9 cellular contexts compared by ENCODE assay signal in the genomic region with DNA sequence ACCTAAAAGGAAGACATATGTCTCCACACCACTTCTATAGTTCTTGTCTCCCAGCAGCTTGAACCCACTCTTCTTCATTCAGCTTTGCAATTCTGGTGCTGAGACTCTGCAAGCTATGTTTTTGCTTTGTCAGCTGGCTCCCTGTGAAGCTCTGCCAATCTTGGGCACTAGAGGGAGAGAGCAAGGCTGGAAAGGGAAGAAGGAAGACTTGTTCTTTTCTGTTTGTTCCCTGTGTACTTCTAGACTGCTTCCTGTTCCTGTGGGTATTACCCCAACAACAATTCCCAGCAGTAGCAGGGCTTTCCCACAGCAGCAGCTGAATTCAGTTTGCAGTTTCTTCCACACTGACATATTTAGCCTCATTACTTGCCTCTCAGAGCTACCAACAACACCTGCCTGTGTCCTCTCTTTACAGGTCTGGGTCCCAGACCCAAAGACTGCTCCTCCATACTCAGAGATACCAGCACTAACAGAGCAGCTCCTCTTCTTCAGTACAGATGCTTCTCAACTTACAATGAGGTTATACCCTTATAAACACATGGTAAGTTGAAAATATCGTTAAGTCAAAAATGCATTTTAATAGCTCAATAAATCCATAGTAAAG.
DNase-seq lines count a peak whose midpoint lies in the region; ATAC-seq and TF ChIP-seq lines count a peak whose summit lies in the region.
"Had no signal": no experiment of that assay in that cellular context is flagged by ENCODE, and none has a peak within 500 bp of the region (broad histone marks: within the 10 kb centered on the region; RNA-seq: fewer than 3 reads in every experiment).

No MANE protein-coding gene starts in this region.

- H3K9ac ChIP-seq in adipocyte (ENCODE audit: low read length), result no peak overlapping the region

- peak; percentile 21 for DNase-seq in Ammon's horn (ENCODE audit: low spot score)
- DNase-seq in HK-2 (ENCODE audit: unreplicated experiment), result peak; percentile 6
- peak; percentile 56 for DNase-seq in adipocyte (ENCODE audit: low read depth)
- DNase-seq in kidney glomerular epithelial cell (lab: John Stamatoyannopoulos, UW), result peak; percentile 13
- no peak for DNase-seq in HUDEP-2 (lab: John Stamatoyannopoulos, UW; ENCODE audit: unreplicated experiment in 76 of 76)
- no peak for DNase-seq in lower lobe of right lung
- no peak for DNase-seq in transverse colon
- DNase-seq: ovary had no signal

- H3K4me1 ChIP-seq in adipocyte (ENCODE audit: control insufficient read depth, insufficient read depth, low read length) (no peaks in the 10 kb centered on the region), lower lobe of right lung (no peaks in the 10 kb centered on the region), transverse colon (no peaks in the 10 kb centered on the region)

- H3K27ac ChIP-seq in lower lobe of right lung (no peak overlapping the region), transverse colon (no peak overlapping the region)
- H3K27ac ChIP-seq: ovary had no signal

- intact Hi-C loops in lower lobe of right lung (cut with DNase I), result no loop called here
- intact Hi-C loops in transverse colon (cut with DNase I; ENCODE audit: low total_unique reads), result no loop called here

- in situ Hi-C loops in transverse colon (cut with MboI; ENCODE audit: low pct_ligation_motif_present in 1 of 4, low pct_unique_long_range_greater_than_20kb in 1 of 4, low sequenced_read_pairs in 3 of 4), result no loop called here

- no peaks in the 10 kb centered on the region for H3K9me3 ChIP-seq in adipocyte (ENCODE audit: control insufficient read depth, low read length)
- H3K9me3 ChIP-seq in lower lobe of right lung, result no peaks in the 10 kb centered on the region
- no peaks in the 10 kb centered on the region for H3K9me3 ChIP-seq in transverse colon
- H3K9me3 ChIP-seq: ovary had no signal

- TF ChIP-seq POLR2A in transverse colon (IDR thresholded peaks at IDR 0.05), result no peak

- H3K27me3 ChIP-seq in adipocyte (replicated peaks; ENCODE audit: control insufficient read depth, insufficient read depth, low read length) (no peaks in the 10 kb centered on the region), lower lobe of right lung (ENCODE audit: low read depth) (no peaks in the 10 kb centered on the region), transverse colon (no peaks in the 10 kb centered on the region)
- H3K27me3 ChIP-seq: ovary had no signal

- H3K36me3 ChIP-seq in adipocyte (ENCODE audit: control insufficient read depth, insufficient read depth, low read length, severe bottlenecking) (no peaks in the 10 kb centered on the region), lower lobe of right lung (no peaks in the 10 kb centered on the region), transverse colon (no peaks in the 10 kb centered on the region)
- H3K36me3 ChIP-seq: ovary had no signal

- 81 to 82% methylated on average over 1 of the region's 1 CpG for WGBS in transverse colon (ENCODE audit: low coverage in 1 of 2), 2 donors

- no peak for TF ChIP-seq CTCF in lower lobe of right lung (IDR thresholded peaks at IDR 0.05)
- no peak for TF ChIP-seq CTCF in transverse colon (IDR thresholded peaks at IDR 0.05)

- H3K4me3 ChIP-seq in adipocyte (ENCODE audit: low read length), result no peak overlapping the region
- H3K4me3 ChIP-seq in lower lobe of right lung, result no peak overlapping the region
- no peak overlapping the region for H3K4me3 ChIP-seq in transverse colon
- H3K4me3 ChIP-seq: ovary had no signal

- no peak for TF ChIP-seq EP300 in transverse colon (IDR thresholded peaks at IDR 0.05; ENCODE audit: low read depth)

- ATAC-seq in lower lobe of right lung (no peak), GM21737 (IDR thresholded peaks at IDR 0.05; ENCODE audit: unreplicated experiment) (no peak)

Comparison
In these comparisons a context has a peak if more than half of its experiments do, and no peak if none do; other contexts are left out.
1. DNase-seq: peak in Ammon's horn (single experiment), HK-2 (single experiment), adipocyte (single experiment) and kidney glomerular epithelial cell (single experiment); none in HUDEP-2 (0 of 76), lower lobe of right lung (single experiment) and transverse colon (single experiment).